In the genomic region with DNA sequence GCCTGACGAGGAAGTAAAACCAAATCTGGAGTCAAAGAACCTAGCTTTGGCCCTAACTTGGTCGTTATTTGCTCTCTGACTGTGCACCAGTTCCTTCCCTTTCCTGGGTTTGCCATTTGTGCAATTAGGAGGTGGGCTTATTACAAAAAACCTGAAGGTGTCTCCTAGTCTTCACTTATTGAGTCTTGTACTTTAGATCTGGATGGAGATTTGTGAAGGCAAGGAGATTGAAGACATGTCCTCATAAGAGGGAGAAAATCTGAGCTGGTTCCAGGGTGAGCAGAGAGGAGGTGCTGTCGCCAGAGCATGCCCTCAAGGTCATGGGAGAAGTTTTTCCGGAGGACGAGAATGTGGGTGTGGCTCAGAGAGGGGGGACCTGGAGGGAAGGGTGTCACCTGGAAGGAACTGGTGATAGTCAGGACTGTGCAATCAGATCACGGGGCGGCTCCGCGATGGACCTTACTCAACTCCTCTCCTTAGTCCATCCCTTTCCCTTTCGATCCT, we compare ENCODE assay signal across 8 cellular contexts. TPM values are rescaled to one million over a fixed set of nuclear protein-coding genes. Genes with fewer than 3 reads are reported as not detected.
A peak's percentile ranks its signal among the peaks of the same experiment; 100 is the strongest.
DNase-seq lines count a peak whose midpoint lies in the region; ATAC-seq and TF ChIP-seq lines count a peak whose summit lies in the region.

No MANE protein-coding gene starts in this region.

- H3K9me3 Mint-ChIP-seq in activated T-cell treated with anti-CD3 and anti-CD28 coated beads, Interleukin-2, amount 50 U/mL, for 72 hours: no peaks in the 10 kb centered on the region
- H3K9me3 Mint-ChIP-seq in activated T-helper 1 cell treated with anti-CD3 and anti-CD28 coated beads, Interleukin-12 subunit alpha, Interleukin-12 subunit beta, Interleukin-2, Interleukin-4 antibody, amounts not matched to agents 30 ng/mL and 10 ng/mL and 1 ng/mL, durations not matched to agents 14 hours and 24 hours and 36 hours: no peaks in the 10 kb centered on the region
- H3K9me3 Mint-ChIP-seq in type B pancreatic cell: no peaks in the 10 kb centered on the region

- peaks cover 7% of the 10 kb centered on the region for H3K27me3 Mint-ChIP-seq in activated T-cell treated with anti-CD3 and anti-CD28 coated beads, Interleukin-2, amount 50 U/mL, for 72 hours (ENCODE audit: low read depth)
- peaks cover 4% of the 10 kb centered on the region for H3K27me3 Mint-ChIP-seq in activated T-helper 1 cell treated with anti-CD3 and anti-CD28 coated beads, Interleukin-12 subunit alpha, Interleukin-12 subunit beta, Interleukin-2, Interleukin-4 antibody, amounts not matched to agents 30 ng/mL and 10 ng/mL and 1 ng/mL, durations not matched to agents 14 hours and 24 hours and 36 hours (ENCODE audit: insufficient read depth)
- peaks cover 3% of the 10 kb centered on the region for H3K27me3 Mint-ChIP-seq in type B pancreatic cell

- DNase-seq in activated T-cell treated with anti-CD3 and anti-CD28 coated beads, Interleukin-2, amount 50 U/mL, for 72 hours: no peak
- DNase-seq in activated T-cell treated with anti-CD3 and anti-CD28 coated beads for 4 hours (no peak), kidney glomerular epithelial cell (lab: John Stamatoyannopoulos, UW) (peak; percentile 65), type B pancreatic cell (ENCODE audit: extremely low spot score, unreplicated experiment) (no peak), NCI-H2081 treated with DMSO at 0.1 percent for 48 hours (lab: John Stamatoyannopoulos, UW) (no peak)
- no peak for DNase-seq in activated T-helper 1 cell treated with anti-CD3 and anti-CD28 coated beads, Interleukin-12 subunit alpha, Interleukin-12 subunit beta, Interleukin-2, Interleukin-4 antibody, amounts not matched to agents 30 ng/mL and 10 ng/mL and 1 ng/mL, durations not matched to agents 14 hours and 24 hours and 36 hours (ENCODE audit: low spot score)
- DNase-seq in effector CD4-positive, alpha-beta T cell: no peak

- H3K36me3 Mint-ChIP-seq in activated T-cell treated with anti-CD3 and anti-CD28 coated beads, Interleukin-2, amount 50 U/mL, for 72 hours (ENCODE audit: insufficient read depth in 2 of 2): peaks cover 0 to 2% of the 10 kb centered on the region in 2 donors
- peaks cover 6% of the 10 kb centered on the region for H3K36me3 Mint-ChIP-seq in activated T-helper 1 cell treated with anti-CD3 and anti-CD28 coated beads, Interleukin-12 subunit alpha, Interleukin-12 subunit beta, Interleukin-2, Interleukin-4 antibody, amounts not matched to agents 30 ng/mL and 10 ng/mL and 1 ng/mL, durations not matched to agents 14 hours and 24 hours and 36 hours (ENCODE audit: low read depth)
- peaks cover 11% of the 10 kb centered on the region for H3K36me3 Mint-ChIP-seq in type B pancreatic cell

- peak overlapping the region; percentile 91 to 97 for H3K4me3 Mint-ChIP-seq in activated T-cell treated with anti-CD3 and anti-CD28 coated beads, Interleukin-2, amount 50 U/mL, for 72 hours
- H3K4me3 Mint-ChIP-seq in activated T-helper 1 cell treated with anti-CD3 and anti-CD28 coated beads, Interleukin-12 subunit alpha, Interleukin-12 subunit beta, Interleukin-2, Interleukin-4 antibody, amounts not matched to agents 30 ng/mL and 10 ng/mL and 1 ng/mL, durations not matched to agents 14 hours and 24 hours and 36 hours: peak overlapping the region; percentile 96
- peak overlapping the region; percentile 98 for H3K4me3 Mint-ChIP-seq in type B pancreatic cell

- no peak for ATAC-seq in activated T-cell treated with anti-CD3 and anti-CD28 coated beads, Interleukin-2, amount 50 U/mL, for 72 hours (replicated peaks in 1 of 2)
- ATAC-seq in GM18858 (IDR thresholded peaks at IDR 0.05; ENCODE audit: unreplicated experiment): no peak

- TF ChIP-seq CTCF in type B pancreatic cell (conservative IDR thresholded peaks at IDR 0.05): peak; percentile 23

- H3K27ac Mint-ChIP-seq in activated T-cell treated with anti-CD3 and anti-CD28 coated beads, Interleukin-2, amount 50 U/mL, for 72 hours: peak overlapping the region; percentile 34
- H3K27ac Mint-ChIP-seq in activated T-helper 1 cell treated with anti-CD3 and anti-CD28 coated beads, Interleukin-12 subunit alpha, Interleukin-12 subunit beta, Interleukin-2, Interleukin-4 antibody, amounts not matched to agents 30 ng/mL and 10 ng/mL and 1 ng/mL, durations not matched to agents 14 hours and 24 hours and 36 hours: peak overlapping the region; percentile 82
- peak overlapping the region; percentile 96 for H3K27ac Mint-ChIP-seq in type B pancreatic cell

- peaks cover 54% of the 10 kb centered on the region for H3K4me1 Mint-ChIP-seq in activated T-cell treated with anti-CD3 and anti-CD28 coated beads, Interleukin-2, amount 50 U/mL, for 72 hours (ENCODE audit: low read depth)
- H3K4me1 Mint-ChIP-seq in activated T-helper 1 cell treated with anti-CD3 and anti-CD28 coated beads, Interleukin-12 subunit alpha, Interleukin-12 subunit beta, Interleukin-2, Interleukin-4 antibody, amounts not matched to agents 30 ng/mL and 10 ng/mL and 1 ng/mL, durations not matched to agents 14 hours and 24 hours and 36 hours (ENCODE audit: low read depth): peaks cover 76% of the 10 kb centered on the region
- peaks cover 57% of the 10 kb centered on the region for H3K4me1 Mint-ChIP-seq in type B pancreatic cell (ENCODE audit: unreplicated experiment)

- intact Hi-C loops in activated T-helper 1 cell treated with anti-CD3 and anti-CD28 coated beads, Interleukin-12 subunit alpha, Interleukin-12 subunit beta, Interleukin-2, Interleukin-4 antibody, amounts not matched to agents 30 ng/mL and 10 ng/mL and 1 ng/mL, durations not matched to agents 14 hours and 24 hours and 36 hours (cut with micrococcal nuclease): loop anchor here (1.0 to 5.0 kb wide), 10 partner anchors 16 to 1077 kb away; a partner anchor contains a TSS

RNA-seq across cellular contexts. Expression of a gene that starts 0.7 kb away (rescaled TPM):
- 10 to 100 TPM; 61.1 to 78.2 TPM for total RNA-seq in activated T-cell treated with anti-CD3 and anti-CD28 coated beads, Interleukin-2, amount 50 U/mL, for 72 hours
- total RNA-seq in activated T-helper 1 cell treated with anti-CD3 and anti-CD28 coated beads, Interleukin-12 subunit alpha, Interleukin-12 subunit beta, Interleukin-2, Interleukin-4 antibody, amounts not matched to agents 30 ng/mL and 10 ng/mL and 1 ng/mL, durations not matched to agents 14 hours and 24 hours and 36 hours: 38.0 and 45.3 TPM in 2 replicates
- 59.2 and 76.3 TPM in 2 replicates for total RNA-seq in type B pancreatic cell (ENCODE audit: low replicate concordance)

RNA-seq across cellular contexts. Expression of a gene that starts 3.1 kb away (rescaled TPM):
- 10 to 100 TPM; 20.8 to 23.1 TPM for total RNA-seq in activated T-cell treated with anti-CD3 and anti-CD28 coated beads, Interleukin-2, amount 50 U/mL, for 72 hours
- total RNA-seq in activated T-helper 1 cell treated with anti-CD3 and anti-CD28 coated beads, Interleukin-12 subunit alpha, Interleukin-12 subunit beta, Interleukin-2, Interleukin-4 antibody, amounts not matched to agents 30 ng/mL and 10 ng/mL and 1 ng/mL, durations not matched to agents 14 hours and 24 hours and 36 hours: 12.5 and 13.7 TPM in 2 replicates
- total RNA-seq in type B pancreatic cell (ENCODE audit: low replicate concordance): 34.3 and 62.7 TPM in 2 replicates

RNA-seq across cellular contexts. Expression of a gene that starts 50.3 kb away (rescaled TPM):
- 10 to 100 TPM; 28.9 to 34.9 TPM for total RNA-seq in activated T-cell treated with anti-CD3 and anti-CD28 coated beads, Interleukin-2, amount 50 U/mL, for 72 hours
- 25.5 and 29.1 TPM in 2 replicates for total RNA-seq in activated T-helper 1 cell treated with anti-CD3 and anti-CD28 coated beads, Interleukin-12 subunit alpha, Interleukin-12 subunit beta, Interleukin-2, Interleukin-4 antibody, amounts not matched to agents 30 ng/mL and 10 ng/mL and 1 ng/mL, durations not matched to agents 14 hours and 24 hours and 36 hours
- total RNA-seq in type B pancreatic cell (ENCODE audit: low replicate concordance): 53.9 and 59.5 TPM in 2 replicates

Comparison
In these comparisons a context has a peak if more than half of its experiments do, and no peak if none do; other contexts are left out.
1. H3K27ac Mint-ChIP-seq: peak in every context shown above with its lines; median percentile 96 in type B pancreatic cell; 82 in activated T-helper 1 cell treated with anti-CD3 and anti-CD28 coated beads, Interleukin-12 subunit alpha, Interleukin-12 subunit beta, Interleukin-2, Interleukin-4 antibody, amounts not matched to agents 30 ng/mL and 10 ng/mL and 1 ng/mL, durations not matched to agents 14 hours and 24 hours and 36 hours; 34 in activated T-cell treated with anti-CD3 and anti-CD28 coated beads, Interleukin-2, amount 50 U/mL, for 72 hours.